ENCODE assay signal across 8 cellular contexts in the genomic region with DNA sequence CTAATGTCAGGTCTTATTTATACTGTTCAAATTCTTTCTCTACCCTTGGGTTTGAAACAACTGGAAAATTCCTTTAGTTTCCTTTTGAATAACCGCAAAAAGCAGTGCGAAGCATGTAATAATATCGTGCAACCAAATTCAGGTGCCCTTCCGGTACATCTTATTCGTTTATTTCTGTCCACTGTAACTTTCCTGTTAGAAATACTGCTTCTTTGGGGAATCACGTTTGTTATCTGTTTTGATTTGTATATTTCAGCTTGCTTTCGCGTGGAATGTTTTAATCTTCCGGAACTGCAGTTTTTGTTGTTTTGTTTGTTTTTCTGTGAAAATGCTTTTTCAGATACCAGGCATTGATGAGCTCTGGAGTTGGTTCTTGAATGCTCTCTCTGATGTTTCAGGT. TPM values are rescaled to one million over a fixed set of nuclear protein-coding genes. Genes with fewer than 3 reads are reported as not detected.
A peak's percentile ranks its signal among the peaks of the same experiment; 100 is the strongest.
DNase-seq lines count a peak whose midpoint lies in the region; ATAC-seq and TF ChIP-seq lines count a peak whose summit lies in the region.

No MANE protein-coding gene starts in this region.

- no peak overlapping the region for H3K4ac ChIP-seq in mesenchymal stem cell (ENCODE audit: low read depth in 1 of 2, low read length in 2 of 2)

- no peak overlapping the region for H2BK5ac ChIP-seq in mesenchymal stem cell (ENCODE audit: low read depth, low read length, poor library complexity, severe bottlenecking)

- H3K4me3 Mint-ChIP-seq in stimulated activated naive CD8-positive, alpha-beta T cell treated with anti-CD3 and anti-CD28 coated beads, Interleukin-15, Interleukin-2, amounts not matched to agents 100 ng/mL and 50 ng/mL, for 24 hours, result peak overlapping the region; percentile 96

- peaks cover 0 to 4% of the 10 kb centered on the region in 2 experiments for H3K36me3 ChIP-seq in mesenchymal stem cell (ENCODE audit: control insufficient read depth in 1 of 2, insufficient read depth in 2 of 2, low read depth in 1 of 2, low read length in 2 of 2)

- H3K14ac ChIP-seq in mesenchymal stem cell (ENCODE audit: low read length in 2 of 2), result no peak overlapping the region

- H4K91ac ChIP-seq in mesenchymal stem cell (ENCODE audit: low read length), result no peak overlapping the region

- H3K4me2 ChIP-seq in mesenchymal stem cell (ENCODE audit: low read length, poor library complexity, severe bottlenecking), result peak overlapping the region; percentile 53

- H3K9me3 ChIP-seq in mesenchymal stem cell (ENCODE audit: control insufficient read depth, low read length), result no peaks in the 10 kb centered on the region

- H2AFZ ChIP-seq in mesenchymal stem cell (ENCODE audit: low read depth, low read length), result no peak overlapping the region

- intact Hi-C loops in lower leg skin (cut with DNase I; ENCODE audit: low total_unique reads), result no loop called here

- peak overlapping the region; percentile 92 for H3K9ac ChIP-seq in mesenchymal stem cell (ENCODE audit: low read length)

- H2BK15ac ChIP-seq in mesenchymal stem cell (ENCODE audit: low read depth, poor library complexity, severe bottlenecking), result no peak overlapping the region

- 0% methylated on average over 4 of the region's 9 CpGs for WGBS in mesenchymal stem cell
- WGBS in lower leg skin, 2 donors, result 2 to 41% methylated on average over 9 of the region's 9 CpGs

- ATAC-seq in stimulated activated naive CD8-positive, alpha-beta T cell treated with anti-CD3 and anti-CD28 coated beads, Interleukin-15, Interleukin-2, amounts not matched to agents 100 U/mL and 50 U/mL, for 24 hours, result no peak

- no peaks in the 10 kb centered on the region for H3K79me1 ChIP-seq in mesenchymal stem cell (replicated peaks; ENCODE audit: low read length, poor library complexity, severe bottlenecking)

- no peak overlapping the region for H2AK5ac ChIP-seq in mesenchymal stem cell (ENCODE audit: low read length, severe bottlenecking)

- no peaks in the 10 kb centered on the region for H3K9me3 Mint-ChIP-seq in stimulated activated naive CD8-positive, alpha-beta T cell treated with anti-CD3 and anti-CD28 coated beads, Interleukin-15, Interleukin-2, amounts not matched to agents 100 ng/mL and 50 ng/mL, for 24 hours

- no peaks in the 10 kb centered on the region for H3K4me1 ChIP-seq in mesenchymal stem cell (ENCODE audit: control insufficient read depth, insufficient read depth, low read depth, low read length)

- DNase-seq in stimulated activated naive CD8-positive, alpha-beta T cell treated with anti-CD3 and anti-CD28 coated beads, Interleukin-15, Interleukin-2, amounts not matched to agents 100 U/mL and 50 U/mL, for 24 hours, result no peak
- peak; percentile 4 for DNase-seq in astrocyte of the hippocampus (ENCODE audit: low read depth, low spot score)
- DNase-seq in mesenchymal stem cell, result peak; percentile 23
- DNase-seq in glomerular visceral epithelial cell (ENCODE audit: extremely low spot score), result no peak
- DNase-seq in NCI-H2107 treated with DMSO at 0.1 percent for 48 hours (lab: John Stamatoyannopoulos, UW; ENCODE audit: unreplicated experiment), result no peak
- DNase-seq in lower leg skin (ENCODE audit: low spot score in 2 of 2), result no peak
- DNase-seq in stimulated activated CD4-positive, alpha-beta T cell treated with anti-CD3 and anti-CD28 coated beads, Interleukin-15, amount 100 ng/mL, for 24 hours, result no peak

- no peak overlapping the region for H2BK12ac ChIP-seq in mesenchymal stem cell (ENCODE audit: low read length in 2 of 2)

- H3K4me1 Mint-ChIP-seq in stimulated activated naive CD8-positive, alpha-beta T cell treated with anti-CD3 and anti-CD28 coated beads, Interleukin-15, Interleukin-2, amounts not matched to agents 100 ng/mL and 50 ng/mL, for 24 hours (ENCODE audit: low read depth), result peaks cover 16% of the 10 kb centered on the region

- H4K8ac ChIP-seq in mesenchymal stem cell (ENCODE audit: low read length), result no peak overlapping the region

- TF ChIP-seq CTCF in lower leg skin (IDR thresholded peaks at IDR 0.05), result no peak

- no peak overlapping the region for H3K27ac ChIP-seq in mesenchymal stem cell (ENCODE audit: low read length, poor library complexity, severe bottlenecking)

- H3K18ac ChIP-seq in mesenchymal stem cell (ENCODE audit: low read depth in 1 of 2, low read length in 2 of 2), result no peak overlapping the region

- TF ChIP-seq POLR2A in lower leg skin (IDR thresholded peaks at IDR 0.05), result no peak

- H3K4me3 ChIP-seq in mesenchymal stem cell (ENCODE audit: insufficient read depth in 1 of 2, low read depth in 1 of 2, low read length in 2 of 2) (peak overlapping the region in 1 of 2 experiments; percentile 84), lower leg skin (ENCODE audit: low read depth, poor library complexity, severe bottlenecking) (no peak overlapping the region)

- no peaks in the 10 kb centered on the region for H3K27me3 Mint-ChIP-seq in stimulated activated naive CD8-positive, alpha-beta T cell treated with anti-CD3 and anti-CD28 coated beads, Interleukin-15, Interleukin-2, amounts not matched to agents 100 ng/mL and 50 ng/mL, for 24 hours

- H3K27me3 ChIP-seq in mesenchymal stem cell (ENCODE audit: control insufficient read depth in 1 of 2, insufficient read depth in 1 of 2, low read length in 2 of 2), result no peaks in the 10 kb centered on the region

- H3K27ac Mint-ChIP-seq in stimulated activated naive CD8-positive, alpha-beta T cell treated with anti-CD3 and anti-CD28 coated beads, Interleukin-15, Interleukin-2, amounts not matched to agents 100 ng/mL and 50 ng/mL, for 24 hours, result peak overlapping the region; percentile 99

- H3K36me3 Mint-ChIP-seq in stimulated activated naive CD8-positive, alpha-beta T cell treated with anti-CD3 and anti-CD28 coated beads, Interleukin-15, Interleukin-2, amounts not matched to agents 100 ng/mL and 50 ng/mL, for 24 hours (ENCODE audit: low read depth), result peaks cover 27% of the 10 kb centered on the region

- no peak overlapping the region for H3K23ac ChIP-seq in mesenchymal stem cell (ENCODE audit: low read length in 2 of 2)

- no peak overlapping the region for H2BK120ac ChIP-seq in mesenchymal stem cell (ENCODE audit: low read depth, low read length)

RNA-seq across cellular contexts. Expression of gene PHF6, which starts 1.2 kb away (rescaled TPM):
- polyA plus RNA-seq in mesenchymal stem cell (2013, experiment 1 of 2), result 17.7 TPM
- 18.3 TPM for polyA plus RNA-seq in mesenchymal stem cell (2013, experiment 2 of 2)
- total RNA-seq in lower leg skin, result 10 to 100 TPM in 3 of 4 donors, 1 to 10 TPM in 1; 7.5 to 11.8 (median 10.3) TPM

Comparison
In these comparisons a context has a peak if more than half of its experiments do, and no peak if none do; other contexts are left out.
1. DNase-seq: peak in astrocyte of the hippocampus (single experiment) and mesenchymal stem cell (single experiment); none in stimulated activated naive CD8-positive, alpha-beta T cell treated with anti-CD3 and anti-CD28 coated beads, Interleukin-15, Interleukin-2, amounts not matched to agents 100 U/mL and 50 U/mL, for 24 hours (single experiment), glomerular visceral epithelial cell (single experiment), NCI-H2107 treated with DMSO at 0.1 percent for 48 hours (single experiment), lower leg skin (0 of 2) and stimulated activated CD4-positive, alpha-beta T cell treated with anti-CD3 and anti-CD28 coated beads, Interleukin-15, amount 100 ng/mL, for 24 hours (single experiment).